ENCODE assay signal across 29 cellular contexts in the genomic region with DNA sequence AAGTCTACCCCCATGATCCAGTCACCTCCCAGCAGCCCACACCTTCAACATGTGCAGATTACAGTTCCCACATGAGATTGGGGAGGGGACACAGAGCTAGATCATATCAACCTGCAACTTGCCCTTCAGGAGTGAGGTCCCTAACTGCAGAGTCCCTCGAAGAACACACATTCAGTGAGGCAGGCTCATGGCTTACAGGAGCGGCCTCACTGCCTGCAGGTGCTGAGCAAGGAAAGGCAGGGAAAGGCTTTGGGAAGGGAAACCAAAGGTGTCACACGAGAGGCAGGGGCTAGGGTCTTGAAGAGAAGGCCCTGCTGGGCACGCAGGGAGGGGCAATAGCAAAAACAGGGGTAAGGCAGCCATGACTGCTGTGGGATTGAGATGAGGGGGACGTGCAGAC. TPM values are rescaled to one million over a fixed set of nuclear protein-coding genes. Genes with fewer than 3 reads are reported as not detected.
"Had no signal": no experiment of that assay in that cellular context is flagged by ENCODE, and none has a peak within 500 bp of the region (broad histone marks: within the 10 kb centered on the region; RNA-seq: fewer than 3 reads in every experiment).

No MANE protein-coding gene starts in this region.

- DNase-seq: colonic mucosa; effector memory CD4-positive, alpha-beta T cell; esophagus squamous epithelium; foreskin melanocyte; glutamatergic neuron; heart right ventricle; hippocampal formation; kidney glomerular epithelial cell; left ventricle myocardium superior; lower lobe of right lung; naive thymus-derived CD8-positive, alpha-beta T cell; nephron progenitor cell; occipital lobe; right lobe of liver; small intestine; stimulated activated CD4-positive, alpha-beta T cell treated with anti-CD3 and anti-CD28 coated beads, Interleukin-15, amount 100 ng/mL, for 24 hours; stimulated activated CD4-positive, alpha-beta T cell treated with anti-CD3 and anti-CD28 coated beads, Interleukin-2, amount 100 ng/mL, for 48 hours; stimulated activated CD8-positive, alpha-beta memory T cell treated with anti-CD3 and anti-CD28 coated beads, Interleukin-4, amount 100 ng/mL, for 48 hours; stimulated activated naive CD4-positive, alpha-beta T cell; stimulated activated naive CD8-positive, alpha-beta T cell treated with anti-CD3 and anti-CD28 coated beads, Interleukin-15, amount 100 ng/mL, for 72 hours; testis; tibial artery had no signal

- H3K27me3 Mint-ChIP-seq: dendritic cell treated with granulocyte-macrophage colony-stimulating factor and Interleukin-4, amounts not matched to agents 40 ng/mL and 50 ng/mL, for 4 days; progenitor cell of endocrine pancreas; type B pancreatic cell had no signal

- FAIRE-seq: endothelial cell of umbilical vein, islet of Langerhans, small intestine had no signal

- H3K27me3 ChIP-seq: colonic mucosa, esophagus squamous epithelium, heart right ventricle, right lobe of liver, testis, tibial artery had no signal

- H3K36me3 ChIP-seq: colonic mucosa, esophagus squamous epithelium, heart right ventricle, lower lobe of right lung, right lobe of liver, tibial artery had no signal

- H3K9me3 ChIP-seq: colonic mucosa, lower lobe of right lung, right lobe of liver, testis had no signal

- H3K4me1 ChIP-seq: colonic mucosa, esophagus squamous epithelium, lower lobe of right lung, parathyroid adenoma, right lobe of liver, testis, tibial artery had no signal

- H3K9ac ChIP-seq: parathyroid adenoma had no signal

- H3K36me3 Mint-ChIP-seq: type B pancreatic cell had no signal

- H3K27ac ChIP-seq: colonic mucosa, esophagus squamous epithelium, heart right ventricle, lower lobe of right lung, parathyroid adenoma, right lobe of liver, testis, tibial artery had no signal

- H3K27ac Mint-ChIP-seq: dendritic cell treated with granulocyte-macrophage colony-stimulating factor and Interleukin-4, amounts not matched to agents 40 ng/mL and 50 ng/mL, for 4 days; naive thymus-derived CD8-positive, alpha-beta T cell; nephron progenitor cell; progenitor cell of endocrine pancreas; type B pancreatic cell had no signal

- H3K4me3 Mint-ChIP-seq: dendritic cell treated with granulocyte-macrophage colony-stimulating factor and Interleukin-4, amounts not matched to agents 40 ng/mL and 50 ng/mL, for 4 days; naive thymus-derived CD8-positive, alpha-beta T cell; nephron progenitor cell; stimulated activated naive CD8-positive, alpha-beta T cell treated with anti-CD3 and anti-CD28 coated beads, Interleukin-15, amount 100 ng/mL, for 72 hours; type B pancreatic cell had no signal

- H3K4me1 Mint-ChIP-seq: naive thymus-derived CD8-positive, alpha-beta T cell; stimulated activated naive CD8-positive, alpha-beta T cell treated with anti-CD3 and anti-CD28 coated beads, Interleukin-15, amount 100 ng/mL, for 72 hours had no signal

- H2AFZ ChIP-seq: parathyroid adenoma had no signal

- H3K4me3 ChIP-seq: colonic mucosa, esophagus squamous epithelium, heart right ventricle, lower lobe of right lung, right lobe of liver, testis, tibial artery had no signal

RNA-seq across cellular contexts. Expression of a gene that starts 22.5 kb away (rescaled TPM):
- total RNA-seq: myocyte had no signal
